ENCODE assay signal across 1 cellular context in the genomic region with DNA sequence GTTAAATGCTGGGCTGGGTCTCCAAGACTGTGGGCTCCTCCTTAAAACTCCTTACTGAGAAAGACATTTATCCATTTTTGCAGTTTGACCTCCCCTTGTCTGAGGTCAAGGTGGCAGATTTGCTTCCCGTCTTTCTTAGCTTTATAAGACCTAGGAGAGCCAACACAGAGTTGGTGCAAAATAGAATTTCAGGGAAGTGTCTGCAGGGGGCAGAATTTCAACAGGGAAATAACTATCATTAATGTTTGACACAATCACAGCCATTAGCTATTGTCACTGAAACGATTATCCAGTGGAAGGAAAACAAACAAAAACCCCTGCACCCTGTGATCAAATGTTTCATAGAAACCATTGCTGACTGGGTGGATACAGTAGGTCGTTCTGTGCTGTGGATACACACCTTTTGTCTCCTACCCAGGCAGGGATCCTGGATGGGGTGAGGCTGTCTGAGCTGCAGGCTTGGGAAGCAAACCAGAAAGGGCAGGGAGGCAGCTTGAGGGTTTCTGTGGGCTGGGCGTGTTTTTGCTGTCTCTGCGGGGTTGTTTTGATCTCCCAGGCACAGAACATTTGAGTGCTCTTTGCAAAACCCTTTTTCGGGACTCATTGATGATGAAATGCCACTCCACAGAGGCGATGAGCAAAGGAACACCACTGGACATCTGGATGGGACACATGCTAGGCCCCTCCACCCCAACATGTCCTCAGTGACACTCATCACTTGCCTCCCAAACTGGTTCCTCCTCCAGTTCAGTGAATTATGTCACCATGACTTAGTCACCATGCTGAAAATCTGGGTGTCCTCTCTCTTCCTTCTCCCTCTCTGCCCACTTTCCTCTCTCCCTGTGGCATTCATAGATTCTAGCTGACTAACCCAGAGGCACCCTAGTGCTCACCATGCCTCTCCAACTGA.
TF ChIP-seq lines count a peak whose summit lies in the region.

No MANE protein-coding gene starts in this region.

TF ChIP-seq in H1, 55 proteins besides CTCF, POLR2A, EP300 and RAD21 (continued from another document):
- TF ChIP-seq CHD7 (IDR thresholded peaks at IDR 0.05; ENCODE audit: insufficient replicate concordance, low read length) (no peak), YY1 (IDR thresholded peaks at IDR 0.05; ENCODE audit: low read depth, low read length) (no peak), TEAD4 (IDR thresholded peaks at IDR 0.05; ENCODE audit: low read depth, low read length) (no peak)
